Comparison of ENCODE assay signal across 8 cellular contexts in genomic region chr11:77082838-77083552, GRCh38. TPM values are rescaled to one million over a fixed set of nuclear protein-coding genes. Genes with fewer than 3 reads are reported as not detected.
A peak's percentile ranks its signal among the peaks of the same experiment; 100 is the strongest.
DNase-seq lines count a peak whose midpoint lies in the region; ATAC-seq lines count a peak whose summit lies in the region.

No MANE protein-coding gene starts in this region.

- no peaks in the 10 kb centered on the region; a peak in 1 of 22 replicates for H3K36me3 ChIP-seq in BLaER1 treated with 17β-estradiol and CSF1 and Interleukin-3, amounts not matched to agents 10 nM and 100 nM
- peaks cover 0 to 4% of the 10 kb centered on the region in 2 donors for H3K36me3 ChIP-seq in esophagus (ENCODE audit: control insufficient read depth in 2 of 2, insufficient read depth in 2 of 2, low read length in 1 of 2)

- H3K4me2 ChIP-seq in BLaER1 treated with 17β-estradiol and CSF1 and Interleukin-3, amounts not matched to agents 10 nM and 100 nM: peak overlapping the region; percentile 87 to 99 (median 93)

- peaks cover 62 to 76% (median 70%) of the 10 kb centered on the region in 10 experiments for H3K4me1 ChIP-seq in BLaER1 treated with 17β-estradiol and CSF1 and Interleukin-3, amounts not matched to agents 10 nM and 100 nM
- H3K4me1 ChIP-seq in esophagus (ENCODE audit: control insufficient read depth in 2 of 2, insufficient read depth in 2 of 2, low read length in 1 of 2): peaks cover 16 to 23% of the 10 kb centered on the region in 2 donors

- no peaks in the 10 kb centered on the region for H3K27me3 ChIP-seq in BLaER1 treated with 17β-estradiol and CSF1 and Interleukin-3, amounts not matched to agents 10 nM and 100 nM
- H3K27me3 ChIP-seq in esophagus (ENCODE audit: control insufficient read depth in 1 of 2, insufficient read depth in 2 of 2, low read length in 2 of 2): no peaks in the 10 kb centered on the region

- intact Hi-C loops in posterior cingulate gyrus (cut with DNase I): no loop called here

- in situ Hi-C loops in ACHN (cut with HindIII; ENCODE audit: low pct_ligation_motif_present, low pct_unique_long_range_greater_than_20kb, low sequenced_read_pairs): no loop called here

- ATAC-seq in GM19035 (IDR thresholded peaks at IDR 0.05; ENCODE audit: unreplicated experiment) (no peak), GM19463 (IDR thresholded peaks at IDR 0.05; ENCODE audit: unreplicated experiment) (no peak)

- 74% methylated on average over 14 of the region's 14 CpGs for WGBS in esophagus, 2 donors

- H3K27ac ChIP-seq in BLaER1 treated with 17β-estradiol and CSF1 and Interleukin-3, amounts not matched to agents 10 nM and 100 nM: peak overlapping the region; percentile 64 to 88 (median 78)
- H3K27ac ChIP-seq in esophagus (ENCODE audit: low read depth in 2 of 2, low read length in 1 of 2): peak overlapping the region; percentile 5 to 61

- peaks cover 0 to 12% (median 5%) of the 10 kb centered on the region in 11 experiments; a peak in 9 of 22 replicates for H3K9me3 ChIP-seq in BLaER1 treated with 17β-estradiol and CSF1 and Interleukin-3, amounts not matched to agents 10 nM and 100 nM (replicated peaks in 1 of 11)
- H3K9me3 ChIP-seq in esophagus (ENCODE audit: control insufficient read depth in 2 of 2, insufficient read depth in 1 of 2, low read depth in 1 of 2, low read length in 1 of 2): no peaks in the 10 kb centered on the region

- H4K20me1 ChIP-seq in BLaER1 treated with 17β-estradiol and CSF1 and Interleukin-3, amounts not matched to agents 10 nM and 100 nM: no peaks in the 10 kb centered on the region

- DNase-seq in activated CD4-positive, CD25-positive, alpha-beta regulatory T cell treated with anti-CD3 and anti-CD28 coated beads, Interleukin-2, amount 50 U/mL, for 72 hours: peak; percentile 45
- DNase-seq in posterior cingulate gyrus (peak in 8 of 10 donors; percentile 6 to 72 (median 12)), HuH-7.5 (ENCODE audit: low spot score) (no peak), ACHN (no peak)

- peak overlapping the region; percentile 55 to 79 (median 70); a peak in 21 of 22 replicates for H3K9ac ChIP-seq in BLaER1 treated with 17β-estradiol and CSF1 and Interleukin-3, amounts not matched to agents 10 nM and 100 nM

- H3K4me3 ChIP-seq in BLaER1 treated with 17β-estradiol and CSF1 and Interleukin-3, amounts not matched to agents 10 nM and 100 nM: peak overlapping the region in 9 of 10 experiments; percentile 21 to 58 (median 27); a peak in 14 of 20 replicates
- H3K4me3 ChIP-seq in esophagus (ENCODE audit: low read depth in 1 of 2, low read length in 2 of 2): no peak overlapping the region

RNA-seq across cellular contexts. Expression of gene CAPN5, which starts 16.2 kb away (rescaled TPM):
- 10 to 100 TPM; 26.6 to 27.8 TPM for polyA plus RNA-seq in esophagus

RNA-seq across cellular contexts. Expression of gene OMP, which starts 19.6 kb away (rescaled TPM):
- polyA plus RNA-seq in esophagus: under 1 TPM; 0.33 to 0.98 TPM

RNA-seq across cellular contexts. Expression of gene MYO7A, which starts 45.1 kb away (rescaled TPM):
- 1 to 10 TPM; 1.1 to 1.2 TPM for polyA plus RNA-seq in esophagus

RNA-seq across cellular contexts. Expression of gene B3GNT6, which starts 48.8 kb away (rescaled TPM):
- 1 to 10 TPM; 2.4 to 4.8 TPM for polyA plus RNA-seq in esophagus

Comparison
In these comparisons a context has a peak if more than half of its experiments do, and no peak if none do; other contexts are left out.
1. H3K4me3 ChIP-seq: peak in BLaER1 treated with 17β-estradiol and CSF1 and Interleukin-3, amounts not matched to agents 10 nM and 100 nM (9 of 10); none in esophagus (0 of 2).
2. DNase-seq: peak in activated CD4-positive, CD25-positive, alpha-beta regulatory T cell treated with anti-CD3 and anti-CD28 coated beads, Interleukin-2, amount 50 U/mL, for 72 hours (single experiment) and posterior cingulate gyrus (8 of 10); none in HuH-7.5 (single experiment) and ACHN (single experiment).